Comparison of ENCODE assay signal across 8 cellular contexts in the genomic region with DNA sequence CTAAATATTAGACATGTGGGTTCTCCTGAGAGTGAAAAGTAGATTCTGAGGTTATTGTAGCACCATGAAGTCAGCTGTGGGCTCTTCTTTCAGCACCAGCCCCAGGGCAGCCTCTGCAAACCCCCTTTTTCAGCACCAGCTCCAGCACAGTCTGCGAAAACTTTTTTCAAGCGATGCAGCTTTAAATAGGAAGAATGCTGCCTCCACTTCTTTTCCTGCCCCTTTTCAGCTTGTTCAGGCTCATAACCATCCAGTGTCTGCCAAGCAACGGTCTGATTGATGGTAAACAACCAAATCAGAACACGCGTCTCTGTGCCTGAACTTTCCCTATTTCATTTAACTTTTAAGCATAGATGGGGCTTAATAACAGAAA. TPM values are rescaled to one million over a fixed set of nuclear protein-coding genes. Genes with fewer than 3 reads are reported as not detected.
DNase-seq lines count a peak whose midpoint lies in the region; ATAC-seq and TF ChIP-seq lines count a peak whose summit lies in the region.

A gene (minus strand): TSS at position 155 of the 373 bp plus-strand sequence. CDS start 157 bp downstream, outside the sequence.

- no peak for ATAC-seq in GM19324 (IDR thresholded peaks at IDR 0.05; ENCODE audit: low FRiP score, unreplicated experiment)
- ATAC-seq in HG03439 (IDR thresholded peaks at IDR 0.05; ENCODE audit: unreplicated experiment): no peak

- peak within 1 kb of the TSS; percentile 72 to 95 (median 88) for H3K4me3 Mint-ChIP-seq in brain

- TF ChIP-seq CTCF in HFF-Myc (IDR thresholded peaks at IDR 0.05; ENCODE audit: low read depth, low read length, missing control alignments) (no peak), brain (conservative IDR thresholded peaks at IDR 0.05) (no peak), smooth muscle cell (IDR thresholded peaks at IDR 0.05; ENCODE audit: borderline replicate concordance, insufficient read depth, poor library complexity, severe bottlenecking) (no peak)

- H3K79me2 ChIP-seq in smooth muscle cell (ENCODE audit: low read depth): peaks cover 74% of the 10 kb centered on the region

- H2AFZ ChIP-seq in smooth muscle cell (ENCODE audit: low read depth): peak within 1 kb of the TSS; percentile 84

- peak within 1 kb of the TSS; percentile 1 for H3K27ac ChIP-seq in iPS-20b (ENCODE audit: low read length)
- peak within 1 kb of the TSS; percentile 84 for H3K27ac ChIP-seq in smooth muscle cell (ENCODE audit: low read depth)

- DNase-seq in HFF-Myc (ENCODE audit: extremely low read depth, low read depth) (peak; percentile 88), smooth muscle cell (lab: John Stamatoyannopoulos, UW; ENCODE audit: unreplicated experiment) (peak; percentile 5), COLO668 (lab: John Stamatoyannopoulos, UW; ENCODE audit: unreplicated experiment) (no peak), GM19238 (ENCODE audit: insufficient read length, low spot score) (no peak)

- no peaks in the 10 kb centered on the region for H3K27me3 Mint-ChIP-seq in brain

- peaks cover 29% of the 10 kb centered on the region for H4K20me1 ChIP-seq in smooth muscle cell (ENCODE audit: low read depth)

- no peaks in the 10 kb centered on the region for H3K36me3 Mint-ChIP-seq in brain

- no peaks in the 10 kb centered on the region for H3K9me3 ChIP-seq in iPS-20b (ENCODE audit: insufficient read depth, low read depth, low read length)
- H3K9me3 ChIP-seq in smooth muscle cell (replicated peaks; ENCODE audit: low read depth): no peaks in the 10 kb centered on the region

- no peaks in the 10 kb centered on the region for H3K9me3 Mint-ChIP-seq in brain

- H3K9ac ChIP-seq in iPS-20b (ENCODE audit: low read depth, low read length) (peak within 1 kb of the TSS; percentile 69; the same call in 1 of the 2 replicates), smooth muscle cell (ENCODE audit: low read depth) (peak within 1 kb of the TSS; percentile 92)

- H3K4me3 ChIP-seq in HFF-Myc (replicated peaks; ENCODE audit: low read depth, low read length): peak within 1 kb of the TSS; percentile 75
- H3K4me3 ChIP-seq in iPS-20b (ENCODE audit: low read length): peak within 1 kb of the TSS; percentile 81
- peak within 1 kb of the TSS; percentile 84 for H3K4me3 ChIP-seq in smooth muscle cell

- H3K27ac Mint-ChIP-seq in brain: peak within 1 kb of the TSS in 4 of 5 experiments; percentile 79 to 96 (median 88)

- H3K27me3 ChIP-seq in iPS-20b (ENCODE audit: insufficient read depth, low read length) (no peaks in the 10 kb centered on the region), smooth muscle cell (ENCODE audit: low read depth) (no peaks in the 10 kb centered on the region)

- H3F3A ChIP-seq in smooth muscle cell (ENCODE audit: low read depth): peaks cover 16% of the 10 kb centered on the region

- H3K4me1 ChIP-seq in iPS-20b (ENCODE audit: insufficient read depth, low read length) (peaks cover 16% of the 10 kb centered on the region), smooth muscle cell (ENCODE audit: low read depth) (peaks cover 9% of the 10 kb centered on the region)

- H3K4me2 ChIP-seq in smooth muscle cell: peak within 1 kb of the TSS; percentile 100

- no peaks in the 10 kb centered on the region for H3K36me3 ChIP-seq in iPS-20b (ENCODE audit: insufficient read depth, low read depth, low read length)
- no peaks in the 10 kb centered on the region for H3K36me3 ChIP-seq in smooth muscle cell (ENCODE audit: low read depth)

- peaks cover 39% of the 10 kb centered on the region for H3K4me1 Mint-ChIP-seq in brain

- WGBS in smooth muscle cell (ENCODE audit: low lambda C conversion rate): 3% methylated on average over 5 of the region's 5 CpGs

RNA-seq across cellular contexts. Expression of the gene that starts here (rescaled TPM):
- 5.1 TPM for polyA plus RNA-seq in brain (ENCODE audit: insufficient read depth, low read depth, low replicate concordance)
- total RNA-seq in smooth muscle cell: 697 and 944 TPM in 2 replicates
- 295 and 364 TPM in 2 replicates for polyA plus RNA-seq in smooth muscle cell

Comparison
In these comparisons a context has a peak if more than half of its experiments do, and no peak if none do; other contexts are left out.
1. RNA of the gene that starts here (polyA plus RNA-seq): 295 to 364 TPM in smooth muscle cell; 5.1 TPM in brain (single experiment); every median in the first group is over 10 times any median in the second.
2. DNase-seq: peak in HFF-Myc (single experiment) and smooth muscle cell (single experiment); none in COLO668 (single experiment) and GM19238 (single experiment).
3. Peak in every context shown above with its lines, with median percentiles within 50 percentile points of each other: H3K4me3 ChIP-seq.